In the genomic region with DNA sequence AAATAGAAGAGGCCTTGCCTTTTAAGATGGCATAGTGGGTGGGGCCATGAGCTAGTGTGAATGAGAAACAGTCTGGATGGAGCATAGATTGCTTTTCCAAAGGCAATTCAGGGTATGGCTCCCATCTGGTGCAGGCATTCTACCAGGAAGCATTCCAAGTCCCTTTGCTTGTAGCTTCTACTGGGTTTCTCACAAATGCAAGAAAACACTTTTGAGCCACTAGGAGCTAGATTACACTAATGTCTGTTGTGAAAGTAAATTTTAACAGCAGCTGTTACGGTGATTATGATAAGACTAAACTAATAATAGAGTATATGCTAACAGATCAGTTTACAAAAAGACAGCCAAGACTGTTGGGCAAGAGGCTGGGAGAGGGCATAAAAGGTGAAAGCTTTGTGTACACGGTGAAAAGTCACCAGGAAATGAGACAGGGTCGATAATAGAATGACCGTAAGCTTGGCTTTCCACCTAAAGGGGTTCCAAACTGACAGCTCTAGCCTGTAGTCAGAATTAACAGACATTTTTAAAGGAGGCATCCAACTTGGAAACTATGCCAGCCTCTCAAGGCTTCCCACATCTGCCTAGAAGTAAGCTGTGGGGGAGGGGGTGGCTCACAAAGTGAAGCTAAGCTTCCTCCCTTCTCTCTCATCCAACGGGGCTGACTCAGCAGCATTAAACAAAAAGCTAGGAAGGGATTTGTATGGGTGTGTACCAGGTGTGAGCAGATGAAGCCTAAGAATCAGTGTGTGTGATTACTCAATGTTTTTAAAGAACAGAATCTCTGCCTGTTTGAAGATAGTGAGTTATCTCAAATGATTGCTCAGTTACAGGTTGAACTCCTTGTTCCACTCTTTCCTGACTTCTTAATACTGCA, we compare ENCODE assay signal across 1 cellular context.
TF ChIP-seq lines count a peak whose summit lies in the region.

No MANE protein-coding gene starts in this region.

TF ChIP-seq in HepG2, 621 proteins besides CTCF, POLR2A, EP300 and RAD21 (continued from another document and continues in another):
- TF ChIP-seq, protein P1, sequence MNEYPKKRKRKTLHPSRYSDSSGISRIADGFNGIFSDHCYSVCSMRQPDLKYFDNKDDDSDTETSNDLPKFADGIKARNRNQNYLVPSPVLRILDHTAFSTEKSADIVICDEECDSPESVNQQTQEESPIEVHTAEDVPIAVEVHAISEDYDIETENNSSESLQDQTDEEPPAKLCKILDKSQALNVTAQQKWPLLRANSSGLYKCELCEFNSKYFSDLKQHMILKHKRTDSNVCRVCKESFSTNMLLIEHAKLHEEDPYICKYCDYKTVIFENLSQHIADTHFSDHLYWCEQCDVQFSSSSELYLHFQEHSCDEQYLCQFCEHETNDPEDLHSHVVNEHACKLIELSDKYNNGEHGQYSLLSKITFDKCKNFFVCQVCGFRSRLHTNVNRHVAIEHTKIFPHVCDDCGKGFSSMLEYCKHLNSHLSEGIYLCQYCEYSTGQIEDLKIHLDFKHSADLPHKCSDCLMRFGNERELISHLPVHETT (CRISPR knock-in tag; conservative IDR thresholded peaks at IDR 0.05), result no peak
- TF ChIP-seq SRY (CRISPR knock-in tag; IDR thresholded peaks at IDR 0.05) (no peak), RXRA (CRISPR knock-in tag; IDR thresholded peaks at IDR 0.05) (peak; percentile 94; the same call in 1 of the 2 replicates), ZNF572 (CRISPR knock-in tag; IDR thresholded peaks at IDR 0.05) (no peak), PHB2 (IDR thresholded peaks at IDR 0.05; ENCODE audit: partially characterized antibody) (no peak), KDM5B (CRISPR knock-in tag; IDR thresholded peaks at IDR 0.05; ENCODE audit: borderline replicate concordance) (no peak), NFE2L2 (IDR thresholded peaks at IDR 0.05; ENCODE audit: low read length) (no peak), ETV5 (CRISPR knock-in tag; IDR thresholded peaks at IDR 0.05; ENCODE audit: borderline replicate concordance) (peak; percentile 97), HOXA3 (CRISPR knock-in tag; IDR thresholded peaks at IDR 0.05) (peak; percentile 41; the same call in 1 of the 2 replicates), PHF8 (CRISPR knock-in tag; IDR thresholded peaks at IDR 0.05) (no peak), ZNF616 (CRISPR knock-in tag; IDR thresholded peaks at IDR 0.05; ENCODE audit: low read depth) (no peak), ZNF331 (CRISPR knock-in tag; IDR thresholded peaks at IDR 0.05) (peak; percentile 68; the same call in 1 of the 2 replicates), ZNF484 (CRISPR knock-in tag; IDR thresholded peaks at IDR 0.05; ENCODE audit: borderline replicate concordance, low read depth) (no peak), ZNF230 (CRISPR knock-in tag; IDR thresholded peaks at IDR 0.05) (no peak), KAT7 (CRISPR knock-in tag; IDR thresholded peaks at IDR 0.05; ENCODE audit: borderline replicate concordance) (peak; percentile 70; the same call in 1 of the 2 replicates), ARNTL (CRISPR knock-in tag; IDR thresholded peaks at IDR 0.05) (0 out of 2 replicates have a peak, but pooled peaks have one; percentile 42), RELA (CRISPR knock-in tag; IDR thresholded peaks at IDR 0.05) (no peak), ZNF879 (CRISPR knock-in tag; IDR thresholded peaks at IDR 0.05) (no peak), SMARCE1 (IDR thresholded peaks at IDR 0.05; ENCODE audit: borderline replicate concordance) (no peak), U2AF2 (IDR thresholded peaks at IDR 0.05; ENCODE audit: low read depth, low read length) (no peak), ZFP37 (CRISPR knock-in tag; IDR thresholded peaks at IDR 0.05; ENCODE audit: borderline replicate concordance) (no peak), SIN3A (IDR thresholded peaks at IDR 0.05; ENCODE audit: borderline replicate concordance, low read depth, low read length) (no peak), ZNF383 (CRISPR knock-in tag; IDR thresholded peaks at IDR 0.05; ENCODE audit: borderline replicate concordance) (no peak), TCF7L2 (IDR thresholded peaks at IDR 0.05; ENCODE audit: low read depth, low read length) (no peak), ZMYM4 (CRISPR knock-in tag; IDR thresholded peaks at IDR 0.05) (peak; percentile 76), ZNF546 (CRISPR knock-in tag; conservative IDR thresholded peaks at IDR 0.05) (no peak), ZNF44 (CRISPR knock-in tag; IDR thresholded peaks at IDR 0.05) (no peak), U2AF1 (optimal IDR thresholded peaks at IDR 0.05; ENCODE audit: low read depth, low read length) (no peak), ZNF350 (CRISPR knock-in tag; IDR thresholded peaks at IDR 0.05; ENCODE audit: borderline replicate concordance, low read depth) (no peak), ZNF30 (CRISPR knock-in tag; IDR thresholded peaks at IDR 0.05) (no peak), ZNF232 (CRISPR knock-in tag; IDR thresholded peaks at IDR 0.05; ENCODE audit: borderline replicate concordance) (peak; percentile 69; the same call in 1 of the 2 replicates), HMGA1 (CRISPR knock-in tag; conservative IDR thresholded peaks at IDR 0.05) (no peak), ZNF547 (CRISPR knock-in tag; IDR thresholded peaks at IDR 0.05) (no peak), XRCC5 (optimal IDR thresholded peaks at IDR 0.05; ENCODE audit: low read length) (no peak), GATAD1 (CRISPR knock-in tag; IDR thresholded peaks at IDR 0.05) (peak; percentile 65; the same call in 1 of the 2 replicates), ZNF75D (CRISPR knock-in tag; IDR thresholded peaks at IDR 0.05; ENCODE audit: borderline replicate concordance) (no peak), AKAP8 (CRISPR knock-in tag; IDR thresholded peaks at IDR 0.05) (no peak), ZNF549 (CRISPR knock-in tag; IDR thresholded peaks at IDR 0.05) (no peak), ZNF263 (CRISPR knock-in tag; IDR thresholded peaks at IDR 0.05) (no peak), RFXAP (CRISPR knock-in tag; IDR thresholded peaks at IDR 0.05; ENCODE audit: borderline replicate concordance) (no peak), PAX8 (CRISPR knock-in tag; IDR thresholded peaks at IDR 0.05; ENCODE audit: borderline replicate concordance) (no peak), NR2F6 (IDR thresholded peaks at IDR 0.05) (peak; percentile 100), NR2F6 (CRISPR knock-in tag; IDR thresholded peaks at IDR 0.05) (peak; percentile 99), ZNF530 (CRISPR knock-in tag; IDR thresholded peaks at IDR 0.05; ENCODE audit: low read depth) (no peak), ZNF619 (CRISPR knock-in tag; IDR thresholded peaks at IDR 0.05) (no peak), HNRNPUL1 (IDR thresholded peaks at IDR 0.05; ENCODE audit: low read depth, low read length) (no peak), ZNF652 (CRISPR knock-in tag; IDR thresholded peaks at IDR 0.05; ENCODE audit: borderline replicate concordance, low read depth) (no peak), ZBTB8A (CRISPR knock-in tag; IDR thresholded peaks at IDR 0.05; ENCODE audit: borderline replicate concordance, low read depth) (no peak), EED (CRISPR knock-in tag; IDR thresholded peaks at IDR 0.05) (no peak), GABPB1 (CRISPR knock-in tag; IDR thresholded peaks at IDR 0.05) (peak; percentile 21; the same call in 1 of the 2 replicates)
- TF ChIP-seq, protein P2, sequence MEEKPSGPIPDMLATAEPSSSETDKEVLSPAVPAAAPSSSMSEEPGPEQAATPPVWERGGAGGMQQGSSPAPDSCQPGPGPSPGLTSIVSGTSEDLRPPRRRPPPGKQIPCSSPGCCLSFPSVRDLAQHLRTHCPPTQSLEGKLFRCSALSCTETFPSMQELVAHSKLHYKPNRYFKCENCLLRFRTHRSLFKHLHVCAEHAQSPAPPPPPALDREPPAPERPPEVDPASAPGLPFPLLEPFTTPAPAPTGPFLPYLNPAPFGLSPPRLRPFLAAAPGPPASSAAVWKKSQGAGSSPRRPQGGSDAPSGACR (CRISPR knock-in tag; IDR thresholded peaks at IDR 0.05), result peak; percentile 73; the same call in 1 of the 2 replicates
- TF ChIP-seq, protein P3, sequence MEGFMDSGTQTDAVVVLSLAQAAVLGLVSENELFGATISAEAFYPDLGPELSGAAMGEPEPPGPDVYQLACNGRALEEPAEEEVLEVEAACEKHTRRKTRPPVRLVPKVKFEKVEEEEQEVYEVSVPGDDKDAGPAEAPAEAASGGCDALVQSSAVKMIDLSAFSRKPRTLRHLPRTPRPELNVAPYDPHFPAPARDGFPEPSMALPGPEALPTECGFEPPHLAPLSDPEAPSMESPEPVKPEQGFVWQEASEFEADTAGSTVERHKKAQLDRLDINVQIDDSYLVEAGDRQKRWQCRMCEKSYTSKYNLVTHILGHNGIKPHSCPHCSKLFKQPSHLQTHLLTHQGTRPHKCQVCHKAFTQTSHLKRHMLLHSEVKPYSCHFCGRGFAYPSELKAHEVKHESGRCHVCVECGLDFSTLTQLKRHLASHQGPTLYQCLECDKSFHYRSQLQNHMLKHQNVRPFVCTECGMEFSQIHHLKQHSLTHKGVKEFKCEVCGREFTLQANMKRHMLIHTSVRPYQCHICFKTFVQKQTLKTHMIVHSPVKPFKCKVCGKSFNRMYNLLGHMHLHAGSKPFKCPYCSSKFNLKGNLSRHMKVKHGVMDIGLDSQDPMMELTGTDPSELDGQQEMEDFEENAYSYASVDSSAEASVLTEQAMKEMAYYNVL (CRISPR knock-in tag; IDR thresholded peaks at IDR 0.05; ENCODE audit: borderline replicate concordance), result peak; percentile 37; the same call in 1 of the 2 replicates
- TF ChIP-seq, protein P4, sequence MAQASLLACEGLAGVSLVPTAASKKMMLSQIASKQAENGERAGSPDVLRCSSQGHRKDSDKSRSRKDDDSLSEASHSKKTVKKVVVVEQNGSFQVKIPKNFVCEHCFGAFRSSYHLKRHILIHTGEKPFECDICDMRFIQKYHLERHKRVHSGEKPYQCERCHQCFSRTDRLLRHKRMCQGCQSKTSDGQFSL (CRISPR knock-in tag; IDR thresholded peaks at IDR 0.05), result no peak
- TF ChIP-seq, protein P5, sequence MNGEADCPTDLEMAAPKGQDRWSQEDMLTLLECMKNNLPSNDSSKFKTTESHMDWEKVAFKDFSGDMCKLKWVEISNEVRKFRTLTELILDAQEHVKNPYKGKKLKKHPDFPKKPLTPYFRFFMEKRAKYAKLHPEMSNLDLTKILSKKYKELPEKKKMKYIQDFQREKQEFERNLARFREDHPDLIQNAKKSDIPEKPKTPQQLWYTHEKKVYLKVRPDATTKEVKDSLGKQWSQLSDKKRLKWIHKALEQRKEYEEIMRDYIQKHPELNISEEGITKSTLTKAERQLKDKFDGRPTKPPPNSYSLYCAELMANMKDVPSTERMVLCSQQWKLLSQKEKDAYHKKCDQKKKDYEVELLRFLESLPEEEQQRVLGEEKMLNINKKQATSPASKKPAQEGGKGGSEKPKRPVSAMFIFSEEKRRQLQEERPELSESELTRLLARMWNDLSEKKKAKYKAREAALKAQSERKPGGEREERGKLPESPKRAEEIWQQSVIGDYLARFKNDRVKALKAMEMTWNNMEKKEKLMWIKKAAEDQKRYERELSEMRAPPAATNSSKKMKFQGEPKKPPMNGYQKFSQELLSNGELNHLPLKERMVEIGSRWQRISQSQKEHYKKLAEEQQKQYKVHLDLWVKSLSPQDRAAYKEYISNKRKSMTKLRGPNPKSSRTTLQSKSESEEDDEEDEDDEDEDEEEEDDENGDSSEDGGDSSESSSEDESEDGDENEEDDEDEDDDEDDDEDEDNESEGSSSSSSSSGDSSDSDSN (CRISPR knock-in tag; IDR thresholded peaks at IDR 0.05), result no peak
- TF ChIP-seq, protein P6, sequence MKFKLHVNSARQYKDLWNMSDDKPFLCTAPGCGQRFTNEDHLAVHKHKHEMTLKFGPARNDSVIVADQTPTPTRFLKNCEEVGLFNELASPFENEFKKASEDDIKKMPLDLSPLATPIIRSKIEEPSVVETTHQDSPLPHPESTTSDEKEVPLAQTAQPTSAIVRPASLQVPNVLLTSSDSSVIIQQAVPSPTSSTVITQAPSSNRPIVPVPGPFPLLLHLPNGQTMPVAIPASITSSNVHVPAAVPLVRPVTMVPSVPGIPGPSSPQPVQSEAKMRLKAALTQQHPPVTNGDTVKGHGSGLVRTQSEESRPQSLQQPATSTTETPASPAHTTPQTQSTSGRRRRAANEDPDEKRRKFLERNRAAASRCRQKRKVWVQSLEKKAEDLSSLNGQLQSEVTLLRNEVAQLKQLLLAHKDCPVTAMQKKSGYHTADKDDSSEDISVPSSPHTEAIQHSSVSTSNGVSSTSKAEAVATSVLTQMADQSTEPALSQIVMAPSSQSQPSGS (CRISPR knock-in tag; IDR thresholded peaks at IDR 0.05), result peak; percentile 66; the same call in 1 of the 2 replicates
- TF ChIP-seq, protein P7, sequence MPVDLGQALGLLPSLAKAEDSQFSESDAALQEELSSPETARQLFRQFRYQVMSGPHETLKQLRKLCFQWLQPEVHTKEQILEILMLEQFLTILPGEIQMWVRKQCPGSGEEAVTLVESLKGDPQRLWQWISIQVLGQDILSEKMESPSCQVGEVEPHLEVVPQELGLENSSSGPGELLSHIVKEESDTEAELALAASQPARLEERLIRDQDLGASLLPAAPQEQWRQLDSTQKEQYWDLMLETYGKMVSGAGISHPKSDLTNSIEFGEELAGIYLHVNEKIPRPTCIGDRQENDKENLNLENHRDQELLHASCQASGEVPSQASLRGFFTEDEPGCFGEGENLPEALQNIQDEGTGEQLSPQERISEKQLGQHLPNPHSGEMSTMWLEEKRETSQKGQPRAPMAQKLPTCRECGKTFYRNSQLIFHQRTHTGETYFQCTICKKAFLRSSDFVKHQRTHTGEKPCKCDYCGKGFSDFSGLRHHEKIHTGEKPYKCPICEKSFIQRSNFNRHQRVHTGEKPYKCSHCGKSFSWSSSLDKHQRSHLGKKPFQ (CRISPR knock-in tag; IDR thresholded peaks at IDR 0.05; ENCODE audit: insufficient replicate concordance), result no peak
- TF ChIP-seq, protein P8, sequence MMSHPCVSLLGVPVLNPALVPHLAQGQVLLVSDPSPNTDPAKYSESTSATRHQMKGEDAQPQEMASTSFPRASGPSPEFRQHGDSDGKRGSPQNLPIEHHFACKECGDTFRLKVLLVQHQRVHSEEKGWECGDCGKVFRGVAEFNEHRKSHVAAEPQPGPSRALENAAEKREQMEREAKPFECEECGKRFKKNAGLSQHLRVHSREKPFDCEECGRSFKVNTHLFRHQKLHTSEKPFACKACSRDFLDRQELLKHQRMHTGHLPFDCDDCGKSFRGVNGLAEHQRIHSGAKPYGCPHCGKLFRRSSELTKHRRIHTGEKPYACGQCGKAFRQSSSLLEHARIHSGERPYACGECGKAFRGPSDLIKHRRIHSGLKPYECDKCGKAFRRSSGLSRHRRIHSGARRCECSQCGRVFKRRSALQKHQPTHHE (CRISPR knock-in tag; IDR thresholded peaks at IDR 0.05; ENCODE audit: borderline replicate concordance), result no peak
- TF ChIP-seq, protein P9, sequence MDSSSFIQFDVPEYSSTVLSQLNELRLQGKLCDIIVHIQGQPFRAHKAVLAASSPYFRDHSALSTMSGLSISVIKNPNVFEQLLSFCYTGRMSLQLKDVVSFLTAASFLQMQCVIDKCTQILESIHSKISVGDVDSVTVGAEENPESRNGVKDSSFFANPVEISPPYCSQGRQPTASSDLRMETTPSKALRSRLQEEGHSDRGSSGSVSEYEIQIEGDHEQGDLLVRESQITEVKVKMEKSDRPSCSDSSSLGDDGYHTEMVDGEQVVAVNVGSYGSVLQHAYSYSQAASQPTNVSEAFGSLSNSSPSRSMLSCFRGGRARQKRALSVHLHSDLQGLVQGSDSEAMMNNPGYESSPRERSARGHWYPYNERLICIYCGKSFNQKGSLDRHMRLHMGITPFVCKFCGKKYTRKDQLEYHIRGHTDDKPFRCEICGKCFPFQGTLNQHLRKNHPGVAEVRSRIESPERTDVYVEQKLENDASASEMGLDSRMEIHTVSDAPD (CRISPR knock-in tag; IDR thresholded peaks at IDR 0.05), result 0 out of 2 replicates have a peak, but pooled peaks have one; percentile 52
